Comparison of ENCODE assay signal across 12 cellular contexts in the genomic region with DNA sequence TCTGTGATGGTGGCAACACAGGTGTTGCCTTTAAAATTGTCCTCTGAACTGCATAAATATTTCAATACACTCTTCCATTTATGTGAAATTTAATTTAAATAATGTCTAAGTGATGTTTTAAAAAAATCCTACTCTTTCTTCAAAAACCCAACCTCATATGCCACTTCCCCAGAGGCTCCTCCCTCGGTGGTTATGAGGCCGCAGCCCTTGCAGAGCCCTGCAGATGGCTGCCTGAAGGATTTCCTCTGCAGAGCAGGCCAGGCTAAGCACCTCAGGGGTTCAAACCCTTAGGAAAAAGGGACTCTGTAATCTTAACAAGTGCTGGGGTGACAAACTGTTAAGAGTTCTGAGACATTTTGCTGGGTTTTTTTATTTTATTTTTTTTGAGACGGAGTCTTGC. TPM values are rescaled to one million over a fixed set of nuclear protein-coding genes. Genes with fewer than 3 reads are reported as not detected.
A peak's percentile ranks its signal among the peaks of the same experiment; 100 is the strongest.
DNase-seq lines count a peak whose midpoint lies in the region; ATAC-seq and TF ChIP-seq lines count a peak whose summit lies in the region.
"Had no signal": no experiment of that assay in that cellular context is flagged by ENCODE, and none has a peak within 500 bp of the region (broad histone marks: within the 10 kb centered on the region; RNA-seq: fewer than 3 reads in every experiment).

No MANE protein-coding gene starts in this region.

- ATAC-seq in omental fat pad (ENCODE audit: low FRiP score), result no peak
- no peak for ATAC-seq in GM21737 (IDR thresholded peaks at IDR 0.05; ENCODE audit: unreplicated experiment)
- ATAC-seq: esophagus mucosa, left lobe of liver had no signal

- no peak overlapping the region for H3K27ac ChIP-seq in substantia nigra (ENCODE audit: low read depth, low read length, poor library complexity, severe bottlenecking)
- H3K27ac ChIP-seq: hepatocyte had no signal

- peak; percentile 19 to 21 for DNase-seq in Kasumi-1 (lab: John Stamatoyannopoulos, UW)
- DNase-seq in T-helper 22 cell (ENCODE audit: low read depth), result peak; percentile 49
- peak; percentile 82 for DNase-seq in activated effector memory CD4-positive, alpha-beta T cell treated with anti-CD3 and anti-CD28 coated beads, Interleukin-2, amount 50 U/mL, for 16 hours
- DNase-seq in stimulated activated CD4-positive, alpha-beta T cell treated with anti-CD3 and anti-CD28 coated beads, Interleukin-4, amount 100 ng/mL, for 1 hour, result peak; percentile 21
- DNase-seq in omental fat pad (ENCODE audit: low spot score), result no peak
- DNase-seq in substantia nigra (lab: John Stamatoyannopoulos, UW), result no peak
- DNase-seq: cerebellar nuclear complex, NCI-H146 had no signal

- no peak for TF ChIP-seq CTCF in omental fat pad (IDR thresholded peaks at IDR 0.05)

RNA-seq across cellular contexts. Expression of a gene that starts 25.2 kb away (rescaled TPM):
- 10 to 100 TPM; 13.9 to 18.6 (median 16.0) TPM for total RNA-seq in omental fat pad

RNA-seq across cellular contexts. Expression of a gene that starts 25.7 kb away (rescaled TPM):
- total RNA-seq in omental fat pad, result 100 to 1,000 TPM in 1 of 4 donors, 10 to 100 TPM in 3; 55.9 to 108 (median 61.0) TPM

Comparison
In these comparisons a context has a peak if more than half of its experiments do, and no peak if none do; other contexts are left out.
1. DNase-seq: peak in Kasumi-1 (2 of 2), T-helper 22 cell (single experiment), activated effector memory CD4-positive, alpha-beta T cell treated with anti-CD3 and anti-CD28 coated beads, Interleukin-2, amount 50 U/mL, for 16 hours (single experiment) and stimulated activated CD4-positive, alpha-beta T cell treated with anti-CD3 and anti-CD28 coated beads, Interleukin-4, amount 100 ng/mL, for 1 hour (single experiment); none in omental fat pad (single experiment) and substantia nigra (0 of 49).